1 cellular context compared by ENCODE assay signal in genomic region chr1:195591917-195592672, GRCh38.
TF ChIP-seq lines count a peak whose summit lies in the region.

No MANE protein-coding gene starts in this region.

TF ChIP-seq in GM23338, 12 proteins besides CTCF, POLR2A, EP300 and RAD21:
- TF ChIP-seq ZNF462 (CRISPR knock-in tag; IDR thresholded peaks at IDR 0.05) (no peak), ZNF114 (CRISPR knock-in tag; IDR thresholded peaks at IDR 0.05) (no peak), POLR2AphosphoS5 (IDR thresholded peaks at IDR 0.05; ENCODE audit: low read depth) (no peak), ETS1 (IDR thresholded peaks at IDR 0.05) (no peak), JUNB (IDR thresholded peaks at IDR 0.05; ENCODE audit: unreplicated experiment) (no peak), NANOG (IDR thresholded peaks at IDR 0.05; ENCODE audit: borderline replicate concordance) (no peak), STAT1 (IDR thresholded peaks at IDR 0.05; ENCODE audit: unreplicated experiment) (no peak), CREB1 (CRISPR knock-in tag; IDR thresholded peaks at IDR 0.05; ENCODE audit: low read depth) (no peak), ZNF331 (CRISPR knock-in tag; IDR thresholded peaks at IDR 0.05; ENCODE audit: low read depth) (no peak), REST (IDR thresholded peaks at IDR 0.05; ENCODE audit: unreplicated experiment) (no peak), EZH2 (IDR thresholded peaks at IDR 0.05; ENCODE audit: low read depth, unreplicated experiment) (no peak), EZH2phosphoT487 (IDR thresholded peaks at IDR 0.05; ENCODE audit: unreplicated experiment) (no peak)
